ENCODE assay signal across 19 cellular contexts in genomic region chr6:120872262-120872578, GRCh38.
DNase-seq lines count a peak whose midpoint lies in the region; ATAC-seq and TF ChIP-seq lines count a peak whose summit lies in the region.
"Had no signal": no experiment of that assay in that cellular context is flagged by ENCODE, and none has a peak within 500 bp of the region (broad histone marks: within the 10 kb centered on the region; RNA-seq: fewer than 3 reads in every experiment).

No MANE protein-coding gene starts in this region.

- H3K27ac ChIP-seq in GM23338 (ENCODE audit: low read depth) = no peak overlapping the region
- H3K27ac ChIP-seq in HEK293 (ENCODE audit: extremely low read depth, low read depth, low read length) = no peak overlapping the region
- H3K27ac ChIP-seq in upper lobe of right lung = no peak overlapping the region

- intact Hi-C loops in mucosa of descending colon (cut with DNase I, micrococcal nuclease) = no loop called here
- intact Hi-C loops in upper lobe of right lung (cut with DNase I) = no loop called here

- no peak for TF ChIP-seq CTCF in GM23338 (conservative IDR thresholded peaks at IDR 0.05; ENCODE audit: low read depth in 2 of 2)
- TF ChIP-seq CTCF in HEK293 (tag by site-specific recombination; IDR thresholded peaks at IDR 0.05) = no peak
- no peak for TF ChIP-seq CTCF in mucosa of descending colon (IDR thresholded peaks at IDR 0.05)
- no peak for TF ChIP-seq CTCF in upper lobe of right lung (IDR thresholded peaks at IDR 0.05)

- H3K4me2 ChIP-seq in GM23338 = no peak overlapping the region

- no peak overlapping the region for H3K27ac Mint-ChIP-seq in GM23338
- H3K27ac Mint-ChIP-seq: CD4-positive, CD25-positive, alpha-beta regulatory T cell; H9 had no signal

- no peak for ATAC-seq in GM23338
- peak; percentile 9 for ATAC-seq in mucosa of descending colon
- peak; percentile 14 for ATAC-seq in upper lobe of right lung
- no peak for ATAC-seq in activated T-cell treated with anti-CD3 and anti-CD28 coated beads, Interleukin-2, amount 50 U/mL, for 4 hours
- no peak for ATAC-seq in HG02981 (IDR thresholded peaks at IDR 0.05; ENCODE audit: unreplicated experiment)
- no peak for ATAC-seq in GM19455 (IDR thresholded peaks at IDR 0.05; ENCODE audit: unreplicated experiment)
- ATAC-seq: K562 had no signal

- H3K4me3 ChIP-seq in GM23338 (no peak overlapping the region), HEK293 (ENCODE audit: low read depth, low read length) (no peak overlapping the region), mucosa of descending colon (no peak overlapping the region), upper lobe of right lung (no peak overlapping the region)
- H3K4me3 ChIP-seq: K562 had no signal

- H3K36me3 Mint-ChIP-seq in GM23338 (ENCODE audit: low read depth) = no peaks in the 10 kb centered on the region
- no peaks in the 10 kb centered on the region for H3K36me3 Mint-ChIP-seq in activated T-cell treated with anti-CD3 and anti-CD28 coated beads, Interleukin-2, amount 50 U/mL, for 4 hours (ENCODE audit: insufficient read depth)
- H3K36me3 Mint-ChIP-seq: CD4-positive, CD25-positive, alpha-beta regulatory T cell; CD8-positive, alpha-beta memory T cell had no signal

- no peaks in the 10 kb centered on the region for H3F3A ChIP-seq in GM23338 (replicated peaks; ENCODE audit: low read depth)

- H3K4me1 Mint-ChIP-seq in GM23338 = no peaks in the 10 kb centered on the region
- no peaks in the 10 kb centered on the region for H3K4me1 Mint-ChIP-seq in activated T-cell treated with anti-CD3 and anti-CD28 coated beads, Interleukin-2, amount 50 U/mL, for 4 hours (ENCODE audit: low read depth)
- H3K4me1 Mint-ChIP-seq: CD4-positive, CD25-positive, alpha-beta regulatory T cell; CD8-positive, alpha-beta memory T cell had no signal

- DNase-seq in GM23338 (ENCODE audit: low spot score) (no peak), mucosa of descending colon (no peak), upper lobe of right lung (no peak)
- DNase-seq in activated T-cell treated with anti-CD3 and anti-CD28 coated beads, Interleukin-2, amount 50 U/mL, for 4 hours = no peak
- DNase-seq: ACHN; C1 segment of cervical spinal cord; CD4-positive, CD25-positive, alpha-beta regulatory T cell; CD8-positive, alpha-beta memory T cell; COR-L47; DMS 273 treated with DMSO at 0.1 percent for 48 hours; DMS53; GOT3; IMR-90 had no signal

- H3K9me3 Mint-ChIP-seq in GM23338 = no peaks in the 10 kb centered on the region
- no peaks in the 10 kb centered on the region for H3K9me3 Mint-ChIP-seq in activated T-cell treated with anti-CD3 and anti-CD28 coated beads, Interleukin-2, amount 50 U/mL, for 4 hours
- H3K9me3 Mint-ChIP-seq: H9 had no signal

- POLR2A ChIA-PET in HEK293 (lab: Yijun Ruan, JAX) = no interaction called here

- 0 out of 2 replicates have a peak, but pooled peaks cover 4% of the 10 kb centered on the region for H3K9me2 ChIP-seq in GM23338 (ENCODE audit: insufficient read depth)

- CTCF ChIA-PET in HEK293 (lab: Yijun Ruan, JAX) = no interaction called here

- H3K27me3 ChIP-seq in GM23338 (ENCODE audit: insufficient read depth) (no peaks in the 10 kb centered on the region), upper lobe of right lung (no peaks in the 10 kb centered on the region)
- H3K27me3 ChIP-seq: BE2C had no signal

- H3K36me3 ChIP-seq in GM23338 (ENCODE audit: insufficient read depth) = no peaks in the 10 kb centered on the region
- H3K36me3 ChIP-seq in HEK293 (ENCODE audit: control insufficient read depth in 2 of 2, insufficient read depth in 1 of 2, low read length in 2 of 2) = no peaks in the 10 kb centered on the region
- no peaks in the 10 kb centered on the region for H3K36me3 ChIP-seq in mucosa of descending colon (ENCODE audit: low read depth)
- H3K36me3 ChIP-seq in upper lobe of right lung = no peaks in the 10 kb centered on the region
- H3K36me3 ChIP-seq: BE2C had no signal

- H3K9me3 ChIP-seq in HEK293 (ENCODE audit: control insufficient read depth, insufficient read depth, low read depth, low read length) (no peaks in the 10 kb centered on the region), mucosa of descending colon (no peaks in the 10 kb centered on the region), upper lobe of right lung (no peaks in the 10 kb centered on the region)
- H3K9me3 ChIP-seq: BE2C had no signal

- peaks cover 5% of the 10 kb centered on the region for H3K27me3 Mint-ChIP-seq in GM23338 (ENCODE audit: insufficient read depth, low read depth, poor library complexity)
- no peaks in the 10 kb centered on the region for H3K27me3 Mint-ChIP-seq in activated T-cell treated with anti-CD3 and anti-CD28 coated beads, Interleukin-2, amount 50 U/mL, for 4 hours (ENCODE audit: low read depth)
- H3K27me3 Mint-ChIP-seq: CD4-positive, CD25-positive, alpha-beta regulatory T cell had no signal

- no peaks in the 10 kb centered on the region for H3K4me1 ChIP-seq in GM23338 (ENCODE audit: insufficient read depth)
- no peaks in the 10 kb centered on the region for H3K4me1 ChIP-seq in HEK293 (ENCODE audit: control insufficient read depth, insufficient read depth, low read length)
- H3K4me1 ChIP-seq in mucosa of descending colon (ENCODE audit: low read depth) = no peaks in the 10 kb centered on the region
- no peaks in the 10 kb centered on the region for H3K4me1 ChIP-seq in upper lobe of right lung
- H3K4me1 ChIP-seq: BE2C had no signal

- H2AFZ ChIP-seq in GM23338 = peak overlapping the region; percentile 57; the same call in 1 of the 2 replicates

- no peaks in the 10 kb centered on the region for H4K20me1 ChIP-seq in GM23338 (replicated peaks; ENCODE audit: insufficient read depth)

- H3K4me3 Mint-ChIP-seq in GM23338 = no peak overlapping the region
- H3K4me3 Mint-ChIP-seq in activated T-cell treated with anti-CD3 and anti-CD28 coated beads, Interleukin-2, amount 50 U/mL, for 4 hours = no peak overlapping the region
- H3K4me3 Mint-ChIP-seq: CD4-positive, CD25-positive, alpha-beta regulatory T cell; CD8-positive, alpha-beta memory T cell; H9 had no signal

- H3K79me2 ChIP-seq in GM23338 (replicated peaks; ENCODE audit: insufficient read depth) = no peaks in the 10 kb centered on the region

TF ChIP-seq in GM23338, 12 proteins besides CTCF, POLR2A, EP300 and RAD21 (continues in another document):
- TF ChIP-seq ZNF331 (CRISPR knock-in tag; IDR thresholded peaks at IDR 0.05; ENCODE audit: low read depth) (no peak), CREB1 (CRISPR knock-in tag; IDR thresholded peaks at IDR 0.05; ENCODE audit: low read depth) (no peak), EZH2phosphoT487 (IDR thresholded peaks at IDR 0.05; ENCODE audit: unreplicated experiment) (no peak)
- TF ChIP-seq, protein P1, sequence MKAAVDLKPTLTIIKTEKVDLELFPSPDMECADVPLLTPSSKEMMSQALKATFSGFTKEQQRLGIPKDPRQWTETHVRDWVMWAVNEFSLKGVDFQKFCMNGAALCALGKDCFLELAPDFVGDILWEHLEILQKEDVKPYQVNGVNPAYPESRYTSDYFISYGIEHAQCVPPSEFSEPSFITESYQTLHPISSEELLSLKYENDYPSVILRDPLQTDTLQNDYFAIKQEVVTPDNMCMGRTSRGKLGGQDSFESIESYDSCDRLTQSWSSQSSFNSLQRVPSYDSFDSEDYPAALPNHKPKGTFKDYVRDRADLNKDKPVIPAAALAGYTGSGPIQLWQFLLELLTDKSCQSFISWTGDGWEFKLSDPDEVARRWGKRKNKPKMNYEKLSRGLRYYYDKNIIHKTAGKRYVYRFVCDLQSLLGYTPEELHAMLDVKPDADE (IDR thresholded peaks at IDR 0.05) = no peak

TF ChIP-seq in HEK293, 187 proteins besides CTCF, POLR2A, EP300 and RAD21:
- TF ChIP-seq ZNF146 (tag by site-specific recombination; IDR thresholded peaks at IDR 0.05) (no peak), ZFHX2 (tag by site-specific recombination; conservative IDR thresholded peaks at IDR 0.05) (peak; percentile 68), EGR2 (tag by site-specific recombination; IDR thresholded peaks at IDR 0.05; ENCODE audit: low read depth) (peak; percentile 78)

Comparison
In these comparisons a context has a peak if more than half of its experiments do, and no peak if none do; other contexts are left out.
1. ATAC-seq: peak in mucosa of descending colon (single experiment) and upper lobe of right lung (single experiment); none in GM23338 (single experiment), activated T-cell treated with anti-CD3 and anti-CD28 coated beads, Interleukin-2, amount 50 U/mL, for 4 hours (0 of 2), HG02981 (single experiment) and GM19455 (single experiment).